In genomic region chr3:105791919-105792786, GRCh38 we compare ENCODE assay signal across 9 cellular contexts.
DNase-seq lines count a peak whose midpoint lies in the region; ATAC-seq and TF ChIP-seq lines count a peak whose summit lies in the region.
"Had no signal": no experiment of that assay in that cellular context is flagged by ENCODE, and none has a peak within 500 bp of the region (broad histone marks: within the 10 kb centered on the region; RNA-seq: fewer than 3 reads in every experiment).

No MANE protein-coding gene starts in this region.

- H3K27ac ChIP-seq in HEK293 (ENCODE audit: extremely low read depth, low read depth, low read length), result no peak overlapping the region

- H3K27me3 Mint-ChIP-seq in activated naive CD8-positive, alpha-beta T cell treated with anti-CD3 and anti-CD28 coated beads for 36 hours, result no peaks in the 10 kb centered on the region
- no peaks in the 10 kb centered on the region for H3K27me3 Mint-ChIP-seq in immature natural killer cell (ENCODE audit: low read depth in 3 of 3)

- no peaks in the 10 kb centered on the region for H3K9me3 ChIP-seq in HEK293 (ENCODE audit: control insufficient read depth, insufficient read depth, low read depth, low read length)

- no peaks in the 10 kb centered on the region for H3K36me3 ChIP-seq in HEK293 (ENCODE audit: control insufficient read depth in 2 of 2, insufficient read depth in 1 of 2, low read length in 2 of 2)

- H3K4me3 ChIP-seq in HEK293 (ENCODE audit: low read depth, low read length), result no peak overlapping the region

- DNase-seq in activated naive CD8-positive, alpha-beta T cell treated with anti-CD3 and anti-CD28 coated beads for 36 hours, result no peak
- no peak for DNase-seq in immature natural killer cell
- no peak for DNase-seq in stimulated activated naive CD8-positive, alpha-beta T cell treated with anti-CD3 and anti-CD28 coated beads, Interleukin-15, Interleukin-2, amounts not matched to agents 100 U/mL and 50 U/mL, for 24 hours
- DNase-seq in NCI-H2029 (lab: John Stamatoyannopoulos, UW), result no peak
- DNase-seq in medulla oblongata (ENCODE audit: extremely low spot score), result no peak
- DNase-seq in anterior cingulate cortex (lab: John Stamatoyannopoulos, UW), result no peak
- DNase-seq in NCI-H748 (lab: John Stamatoyannopoulos, UW; ENCODE audit: unreplicated experiment), result no peak
- DNase-seq: NCI-H1436 treated with DMSO at 0.1 percent for 48 hours had no signal

- peaks cover 69% of the 10 kb centered on the region for H3K4me1 Mint-ChIP-seq in activated naive CD8-positive, alpha-beta T cell treated with anti-CD3 and anti-CD28 coated beads for 36 hours
- H3K4me1 Mint-ChIP-seq in immature natural killer cell, result peaks cover 82 to 91% of the 10 kb centered on the region in 2 donors

- H3K27ac Mint-ChIP-seq in activated naive CD8-positive, alpha-beta T cell treated with anti-CD3 and anti-CD28 coated beads for 36 hours, result peak overlapping the region; percentile 61
- peak overlapping the region; percentile 50 to 79 (median 54) for H3K27ac Mint-ChIP-seq in immature natural killer cell

- peak; percentile 62 for ATAC-seq in stimulated activated naive CD8-positive, alpha-beta T cell treated with anti-CD3 and anti-CD28 coated beads, Interleukin-15, Interleukin-2, amounts not matched to agents 100 U/mL and 50 U/mL, for 24 hours

- H3K4me1 ChIP-seq in HEK293 (ENCODE audit: control insufficient read depth, insufficient read depth, low read length), result no peaks in the 10 kb centered on the region

- TF ChIP-seq CTCF in HEK293 (tag by site-specific recombination; IDR thresholded peaks at IDR 0.05), result no peak

- CTCF ChIA-PET in HEK293 (lab: Yijun Ruan, JAX), result no interaction called here

- POLR2A ChIA-PET in HEK293 (lab: Yijun Ruan, JAX), result no interaction called here

- H3K9me3 Mint-ChIP-seq in activated naive CD8-positive, alpha-beta T cell treated with anti-CD3 and anti-CD28 coated beads for 36 hours, result peaks cover 8% of the 10 kb centered on the region
- H3K9me3 Mint-ChIP-seq in immature natural killer cell, result no peaks in the 10 kb centered on the region

- peaks cover 69% of the 10 kb centered on the region for H3K36me3 Mint-ChIP-seq in activated naive CD8-positive, alpha-beta T cell treated with anti-CD3 and anti-CD28 coated beads for 36 hours
- peaks cover 0 to 5% (median 4%) of the 10 kb centered on the region in 3 donors for H3K36me3 Mint-ChIP-seq in immature natural killer cell

- no peak overlapping the region for H3K4me3 Mint-ChIP-seq in activated naive CD8-positive, alpha-beta T cell treated with anti-CD3 and anti-CD28 coated beads for 36 hours
- H3K4me3 Mint-ChIP-seq in immature natural killer cell, result peak overlapping the region in 1 of 5 donors; percentile 40

TF ChIP-seq in HEK293, 187 proteins besides CTCF, POLR2A, EP300 and RAD21:
- TF ChIP-seq MEIS1 (CRISPR knock-in tag; IDR thresholded peaks at IDR 0.05; ENCODE audit: borderline replicate concordance) (no peak), EGR2 (tag by site-specific recombination; IDR thresholded peaks at IDR 0.05; ENCODE audit: low read depth) (0 out of 2 replicates have a peak, but pooled peaks have one; percentile 8), HOXA7 (CRISPR knock-in tag; IDR thresholded peaks at IDR 0.05; ENCODE audit: borderline replicate concordance) (no peak)
- TF ChIP-seq, protein P1, sequence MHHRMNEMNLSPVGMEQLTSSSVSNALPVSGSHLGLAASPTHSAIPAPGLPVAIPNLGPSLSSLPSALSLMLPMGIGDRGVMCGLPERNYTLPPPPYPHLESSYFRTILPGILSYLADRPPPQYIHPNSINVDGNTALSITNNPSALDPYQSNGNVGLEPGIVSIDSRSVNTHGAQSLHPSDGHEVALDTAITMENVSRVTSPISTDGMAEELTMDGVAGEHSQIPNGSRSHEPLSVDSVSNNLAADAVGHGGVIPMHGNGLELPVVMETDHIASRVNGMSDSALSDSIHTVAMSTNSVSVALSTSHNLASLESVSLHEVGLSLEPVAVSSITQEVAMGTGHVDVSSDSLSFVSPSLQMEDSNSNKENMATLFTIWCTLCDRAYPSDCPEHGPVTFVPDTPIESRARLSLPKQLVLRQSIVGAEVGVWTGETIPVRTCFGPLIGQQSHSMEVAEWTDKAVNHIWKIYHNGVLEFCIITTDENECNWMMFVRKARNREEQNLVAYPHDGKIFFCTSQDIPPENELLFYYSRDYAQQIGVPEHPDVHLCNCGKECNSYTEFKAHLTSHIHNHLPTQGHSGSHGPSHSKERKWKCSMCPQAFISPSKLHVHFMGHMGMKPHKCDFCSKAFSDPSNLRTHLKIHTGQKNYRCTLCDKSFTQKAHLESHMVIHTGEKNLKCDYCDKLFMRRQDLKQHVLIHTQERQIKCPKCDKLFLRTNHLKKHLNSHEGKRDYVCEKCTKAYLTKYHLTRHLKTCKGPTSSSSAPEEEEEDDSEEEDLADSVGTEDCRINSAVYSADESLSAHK (tag by site-specific recombination; IDR thresholded peaks at IDR 0.05), result no peak
